In genomic region chr3:69370156-69370944, GRCh38 we compare ENCODE assay signal across 8 cellular contexts. TPM values are rescaled to one million over a fixed set of nuclear protein-coding genes. Genes with fewer than 3 reads are reported as not detected.
DNase-seq lines count a peak whose midpoint lies in the region; ATAC-seq and TF ChIP-seq lines count a peak whose summit lies in the region.

No MANE protein-coding gene starts in this region.

- TF ChIP-seq POLR2A in Peyer's patch (IDR thresholded peaks at IDR 0.05) (no peak), esophagus squamous epithelium (IDR thresholded peaks at IDR 0.05) (no peak)

- H3K18ac ChIP-seq in trophoblast cell (ENCODE audit: low read length): no peak overlapping the region

- WGBS in esophagus squamous epithelium, 2 donors: 34 to 40% methylated on average over 17 of the region's 17 CpGs
- WGBS in trophoblast cell (ENCODE audit: extremely low coverage, insufficient coverage, insufficient read length): no CpG with 5 or more reads among the region's 17 CpGs

- H3K4me2 ChIP-seq in trophoblast cell (ENCODE audit: low read length): no peak overlapping the region

- no peak overlapping the region for H2BK120ac ChIP-seq in trophoblast cell (ENCODE audit: insufficient read depth, low read length, poor library complexity)

- no peak overlapping the region for H2BK12ac ChIP-seq in trophoblast cell (ENCODE audit: low read length)

- peaks cover 11% of the 10 kb centered on the region for H3K27me3 Mint-ChIP-seq in CD4-positive, CD25-positive, alpha-beta regulatory T cell

- no peak overlapping the region for H3K9ac ChIP-seq in trophoblast cell (ENCODE audit: low read length)

- intact Hi-C loops in esophagus squamous epithelium (cut with DNase I): no loop called here

- H3K4me3 Mint-ChIP-seq in CD4-positive, CD25-positive, alpha-beta regulatory T cell: peak overlapping the region in 3 of 4 donors; percentile 20 to 76 (median 29)

- peak in 1 of 3 donors; percentile 69 for DNase-seq in CD4-positive, CD25-positive, alpha-beta regulatory T cell
- peak; percentile 32 to 81 (median 78) for DNase-seq in Peyer's patch
- DNase-seq in esophagus squamous epithelium (lab: John Stamatoyannopoulos, UW): no peak
- peak; percentile 58 to 79 for DNase-seq in trophoblast cell

- no peaks in the 10 kb centered on the region for H3K36me3 Mint-ChIP-seq in CD4-positive, CD25-positive, alpha-beta regulatory T cell

- no peak overlapping the region for H2BK5ac ChIP-seq in trophoblast cell (ENCODE audit: low read depth, low read length, poor library complexity)

- no peak overlapping the region for H3K27ac Mint-ChIP-seq in CD4-positive, CD25-positive, alpha-beta regulatory T cell

- H3K27me3 ChIP-seq in CD4-positive, CD25-positive, alpha-beta regulatory T cell (ENCODE audit: control insufficient read depth, insufficient read depth, low read length): peaks cover 6% of the 10 kb centered on the region
- no peaks in the 10 kb centered on the region for H3K27me3 ChIP-seq in Peyer's patch
- no peaks in the 10 kb centered on the region for H3K27me3 ChIP-seq in esophagus squamous epithelium
- no peaks in the 10 kb centered on the region for H3K27me3 ChIP-seq in trophoblast cell (ENCODE audit: insufficient read depth, low read length)

- no peak overlapping the region for H4K12ac ChIP-seq in trophoblast cell (ENCODE audit: low read depth, low read length)

- H4K91ac ChIP-seq in trophoblast cell (ENCODE audit: low read depth, low read length): no peak overlapping the region

- H3K79me1 ChIP-seq in trophoblast cell (ENCODE audit: low read length): no peaks in the 10 kb centered on the region

- no peak overlapping the region for H4K8ac ChIP-seq in trophoblast cell (ENCODE audit: low read depth, low read length)

- no peak overlapping the region for H3K27ac ChIP-seq in CD4-positive, CD25-positive, alpha-beta regulatory T cell (ENCODE audit: insufficient read depth, low read length, poor library complexity, severe bottlenecking)
- H3K27ac ChIP-seq in Peyer's patch (peak overlapping the region in 1 of 4 donors; percentile 55), esophagus squamous epithelium (peak overlapping the region; percentile 47 to 73 (median 62)), trophoblast cell (ENCODE audit: low read depth, low read length) (no peak overlapping the region)

- H3K9me3 ChIP-seq in CD4-positive, CD25-positive, alpha-beta regulatory T cell (ENCODE audit: control insufficient read depth in 2 of 2, low read length in 2 of 2): no peaks in the 10 kb centered on the region
- no peaks in the 10 kb centered on the region for H3K9me3 ChIP-seq in Peyer's patch
- H3K9me3 ChIP-seq in esophagus squamous epithelium: no peaks in the 10 kb centered on the region
- H3K9me3 ChIP-seq in trophoblast cell (ENCODE audit: insufficient read depth, low read depth, low read length): no peaks in the 10 kb centered on the region

- H3K23ac ChIP-seq in trophoblast cell (ENCODE audit: low read length): no peak overlapping the region

- H3K79me2 ChIP-seq in trophoblast cell (ENCODE audit: control insufficient read depth, insufficient read depth, low read length, poor library complexity): no peaks in the 10 kb centered on the region

- no peak for TF ChIP-seq CTCF in Peyer's patch (IDR thresholded peaks at IDR 0.05)
- TF ChIP-seq CTCF in esophagus squamous epithelium (IDR thresholded peaks at IDR 0.05): no peak

- no peak overlapping the region for H3K4me3 ChIP-seq in CD4-positive, CD25-positive, alpha-beta regulatory T cell (ENCODE audit: low read depth, low read length)
- H3K4me3 ChIP-seq in Peyer's patch: peak overlapping the region in 2 of 4 donors; percentile 3 to 6
- H3K4me3 ChIP-seq in esophagus squamous epithelium: peak overlapping the region in 3 of 4 donors; percentile 4 to 35 (median 11)
- H3K4me3 ChIP-seq in trophoblast cell (ENCODE audit: low read depth, low read length): no peak overlapping the region

- peaks cover 5 to 27% (median 15%) of the 10 kb centered on the region in 4 donors for H3K4me1 Mint-ChIP-seq in CD4-positive, CD25-positive, alpha-beta regulatory T cell

- no peak overlapping the region for H3K4ac ChIP-seq in trophoblast cell (ENCODE audit: low read depth, low read length)

- no peak overlapping the region for H3K14ac ChIP-seq in trophoblast cell (ENCODE audit: low read length)

- H2AFZ ChIP-seq in trophoblast cell (ENCODE audit: insufficient read depth, low read length, poor library complexity): no peak overlapping the region

- H3K4me1 ChIP-seq in CD4-positive, CD25-positive, alpha-beta regulatory T cell (ENCODE audit: control insufficient read depth, insufficient read depth, low read length, poor library complexity, severe bottlenecking): peaks cover 7% of the 10 kb centered on the region
- H3K4me1 ChIP-seq in Peyer's patch (peaks cover 0 to 9% (median 0%) of the 10 kb centered on the region in 4 donors), esophagus squamous epithelium (peaks cover 0 to 27% (median 7%) of the 10 kb centered on the region in 3 donors), trophoblast cell (ENCODE audit: control insufficient read depth in 1 of 2, insufficient read depth in 2 of 2, low read length in 2 of 2) (peaks cover 0 to 2% of the 10 kb centered on the region in 2 experiments)

- H3K9me3 Mint-ChIP-seq in CD4-positive, CD25-positive, alpha-beta regulatory T cell: peaks cover 0 to 3% (median 0%) of the 10 kb centered on the region in 7 donors

- no peak overlapping the region for H2AK5ac ChIP-seq in trophoblast cell (ENCODE audit: low read length)

- peak in 1 of 2 donors; percentile 32 for ATAC-seq in CD4-positive, CD25-positive, alpha-beta regulatory T cell (ENCODE audit: low read depth in 2 of 2)
- ATAC-seq in GM19035 (IDR thresholded peaks at IDR 0.05; ENCODE audit: unreplicated experiment) (no peak), GM18520 (IDR thresholded peaks at IDR 0.05; ENCODE audit: unreplicated experiment) (no peak), GM21515 (IDR thresholded peaks at IDR 0.05; ENCODE audit: unreplicated experiment) (no peak), GM21529 (IDR thresholded peaks at IDR 0.05; ENCODE audit: unreplicated experiment) (no peak)

- H3K36me3 ChIP-seq in CD4-positive, CD25-positive, alpha-beta regulatory T cell (ENCODE audit: control insufficient read depth, insufficient read depth, low read length): no peaks in the 10 kb centered on the region
- H3K36me3 ChIP-seq in Peyer's patch (no peaks in the 10 kb centered on the region), esophagus squamous epithelium (no peaks in the 10 kb centered on the region), trophoblast cell (ENCODE audit: control insufficient read depth in 1 of 2, insufficient read depth in 2 of 2, low read length in 2 of 2) (no peaks in the 10 kb centered on the region)

RNA-seq across cellular contexts. Expression of gene FRMD4B, which starts 15.5 kb away (rescaled TPM):
- 54.7 TPM for total RNA-seq in CD4-positive, CD25-positive, alpha-beta regulatory T cell
- polyA plus RNA-seq in CD4-positive, CD25-positive, alpha-beta regulatory T cell: 10 to 100 TPM in 1 of 4 donors, 1 to 10 TPM in 3; 8.6 to 13.7 (median 9.6) TPM
- total RNA-seq in Peyer's patch: 10 to 100 TPM in 3 of 4 donors, 1 to 10 TPM in 1; 9.3 to 54.5 (median 27.9) TPM
- total RNA-seq in esophagus squamous epithelium: 10 to 100 TPM; 37.5 to 66.2 (median 62.5) TPM
- polyA plus RNA-seq in trophoblast cell (2013): 18.5 and 18.6 TPM in 2 replicates

Comparison
In these comparisons a context has a peak if more than half of its experiments do, and no peak if none do; other contexts are left out.
1. H3K27ac ChIP-seq: peak in esophagus squamous epithelium (4 of 4); none in CD4-positive, CD25-positive, alpha-beta regulatory T cell (single experiment) and trophoblast cell (single experiment).
2. H3K4me3 ChIP-seq: peak in esophagus squamous epithelium (3 of 4); none in CD4-positive, CD25-positive, alpha-beta regulatory T cell (single experiment) and trophoblast cell (single experiment).